In the genomic region with DNA sequence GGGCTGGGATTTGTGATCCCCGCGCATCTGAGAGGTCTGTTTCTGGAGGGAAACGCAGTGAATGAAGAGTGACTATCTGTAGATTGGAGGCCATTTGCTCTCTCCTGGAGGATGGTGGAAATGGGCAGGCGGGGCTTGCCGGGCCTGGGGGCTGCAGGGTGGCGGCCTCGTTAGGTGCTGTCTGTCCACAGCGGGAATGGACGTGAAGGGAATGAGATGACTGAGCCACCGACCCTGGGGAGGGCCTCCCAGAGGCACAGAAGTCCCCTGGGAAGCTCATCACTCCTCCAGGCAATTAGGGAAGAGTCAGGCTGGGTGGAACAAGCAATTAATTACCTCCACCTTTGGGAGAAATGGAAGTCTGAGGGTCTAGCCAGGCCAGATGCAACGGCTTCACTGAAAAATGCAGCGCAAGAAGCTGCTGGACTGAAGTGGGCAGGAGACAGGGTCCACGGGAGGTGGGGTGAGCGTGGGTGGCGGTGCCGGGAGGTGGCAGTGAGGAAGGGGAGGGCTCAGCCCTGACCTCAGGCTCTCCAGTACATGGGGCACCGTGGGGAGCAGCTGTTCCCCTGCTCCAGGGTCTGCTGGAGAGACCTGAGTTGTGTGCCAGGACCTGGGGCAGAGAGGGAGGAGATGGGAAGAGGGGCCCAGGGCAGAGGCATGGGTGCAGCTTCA, we compare ENCODE assay signal across 17 cellular contexts.
DNase-seq lines count a peak whose midpoint lies in the region; ATAC-seq and TF ChIP-seq lines count a peak whose summit lies in the region.
"Had no signal": no experiment of that assay in that cellular context is flagged by ENCODE, and none has a peak within 500 bp of the region (broad histone marks: within the 10 kb centered on the region; RNA-seq: fewer than 3 reads in every experiment).

No MANE protein-coding gene starts in this region.

- H3K4me3 Mint-ChIP-seq in type B pancreatic cell: no peak overlapping the region
- H3K4me3 Mint-ChIP-seq in activated naive CD8-positive, alpha-beta T cell treated with anti-CD3 and anti-CD28 coated beads for 36 hours: no peak overlapping the region
- H3K4me3 Mint-ChIP-seq: nephron had no signal

- H3K27ac Mint-ChIP-seq in type B pancreatic cell: no peak overlapping the region
- no peak overlapping the region for H3K27ac Mint-ChIP-seq in activated naive CD8-positive, alpha-beta T cell treated with anti-CD3 and anti-CD28 coated beads for 36 hours
- H3K27ac Mint-ChIP-seq: nephron had no signal

- ATAC-seq in left lobe of liver (no peak), GM21447 (IDR thresholded peaks at IDR 0.05; ENCODE audit: unreplicated experiment) (no peak)

- no peaks in the 10 kb centered on the region for H3K36me3 Mint-ChIP-seq in type B pancreatic cell
- no peaks in the 10 kb centered on the region for H3K36me3 Mint-ChIP-seq in activated naive CD8-positive, alpha-beta T cell treated with anti-CD3 and anti-CD28 coated beads for 36 hours

- no peak for TF ChIP-seq CTCF in type B pancreatic cell (conservative IDR thresholded peaks at IDR 0.05)

- peaks cover 5% of the 10 kb centered on the region for H3K4me1 Mint-ChIP-seq in type B pancreatic cell (ENCODE audit: unreplicated experiment)
- no peaks in the 10 kb centered on the region for H3K4me1 Mint-ChIP-seq in activated naive CD8-positive, alpha-beta T cell treated with anti-CD3 and anti-CD28 coated beads for 36 hours
- H3K4me1 Mint-ChIP-seq: nephron had no signal

- peaks cover 18% of the 10 kb centered on the region for H3K27me3 Mint-ChIP-seq in type B pancreatic cell
- H3K27me3 Mint-ChIP-seq in activated naive CD8-positive, alpha-beta T cell treated with anti-CD3 and anti-CD28 coated beads for 36 hours: peaks cover 24% of the 10 kb centered on the region

- no peaks in the 10 kb centered on the region for H3K9me3 Mint-ChIP-seq in type B pancreatic cell
- no peaks in the 10 kb centered on the region for H3K9me3 Mint-ChIP-seq in activated naive CD8-positive, alpha-beta T cell treated with anti-CD3 and anti-CD28 coated beads for 36 hours
- H3K9me3 Mint-ChIP-seq: nephron had no signal

- DNase-seq in activated T-cell treated with anti-CD3 and anti-CD28 coated beads, Interleukin-2, amount 50 U/mL, for 48 hours: peak; percentile 3 to 5
- no peak for DNase-seq in activated T-cell treated with anti-CD3 and anti-CD28 coated beads for 4 hours
- DNase-seq in NCI-H69 (lab: John Stamatoyannopoulos, UW): peak; percentile 12
- DNase-seq in left lobe of liver (ENCODE audit: low spot score): peak; percentile 32
- peak; percentile 57 for DNase-seq in type B pancreatic cell (ENCODE audit: extremely low spot score, unreplicated experiment)
- no peak for DNase-seq in GM19238 (ENCODE audit: insufficient read length, low spot score)
- no peak for DNase-seq in activated naive CD8-positive, alpha-beta T cell treated with anti-CD3 and anti-CD28 coated beads for 36 hours
- DNase-seq: amniotic stem cell; foreskin melanocyte; IMR-90; mesendoderm; NCI-H1417; NCI-H524 treated with DMSO at 0.1 percent for 48 hours; stimulated activated CD4-positive, alpha-beta T cell treated with anti-CD3 and anti-CD28 coated beads, Interleukin-4, amount 100 ng/mL, for 24 hours; uterus had no signal

Comparison
In these comparisons a context has a peak if more than half of its experiments do, and no peak if none do; other contexts are left out.
1. DNase-seq: peak in activated T-cell treated with anti-CD3 and anti-CD28 coated beads, Interleukin-2, amount 50 U/mL, for 48 hours (2 of 2), NCI-H69 (single experiment), left lobe of liver (single experiment) and type B pancreatic cell (single experiment); none in activated T-cell treated with anti-CD3 and anti-CD28 coated beads for 4 hours (single experiment), GM19238 (single experiment) and activated naive CD8-positive, alpha-beta T cell treated with anti-CD3 and anti-CD28 coated beads for 36 hours (single experiment).